ENCODE assay signal across 8 cellular contexts in the genomic region with DNA sequence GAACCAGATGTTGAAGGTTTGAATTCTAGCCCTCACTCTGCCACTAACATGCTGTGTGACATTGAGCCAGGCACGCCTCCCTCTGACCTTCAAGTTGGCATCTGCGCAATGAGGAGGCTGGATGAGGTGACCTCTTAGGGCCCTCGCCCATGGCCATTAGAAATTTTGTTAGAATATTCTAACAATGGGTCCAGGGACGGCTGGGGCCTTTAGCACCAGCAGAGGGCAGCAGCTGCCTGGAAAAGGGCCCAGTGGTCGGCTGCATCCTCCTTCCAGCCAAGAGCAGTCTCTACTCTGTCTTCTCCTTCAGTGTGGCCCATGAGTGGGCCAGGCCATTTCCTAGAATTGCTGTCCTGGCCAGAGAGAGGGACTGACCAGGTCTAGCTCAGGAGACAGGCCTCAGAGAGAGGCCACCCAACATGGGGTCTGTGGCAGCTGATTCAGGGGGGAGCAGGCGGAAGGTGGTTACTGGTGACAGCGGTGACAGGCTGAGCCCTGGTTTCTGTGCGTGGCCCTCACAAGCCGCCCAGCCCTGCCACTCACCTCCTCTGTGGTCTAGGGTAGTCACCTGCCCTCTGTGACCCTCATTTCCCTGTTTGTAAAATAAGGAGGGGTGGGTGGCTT.
DNase-seq lines count a peak whose midpoint lies in the region; ATAC-seq and TF ChIP-seq lines count a peak whose summit lies in the region.

No MANE protein-coding gene starts in this region.

- no peak overlapping the region for H3K27ac ChIP-seq in trophoblast cell (ENCODE audit: low read depth, low read length)

- no CpG with 5 or more reads among the region's 9 CpGs for WGBS in trophoblast cell (ENCODE audit: extremely low coverage, insufficient coverage, insufficient read length)

- no peak overlapping the region for H4K12ac ChIP-seq in trophoblast cell (ENCODE audit: low read depth, low read length)

- H3K9me3 Mint-ChIP-seq in effector memory CD8-positive, alpha-beta T cell: no peaks in the 10 kb centered on the region

- H3K23ac ChIP-seq in trophoblast cell (ENCODE audit: low read length): no peak overlapping the region

- H3K4me2 ChIP-seq in trophoblast cell (ENCODE audit: low read length): no peak overlapping the region

- no peaks in the 10 kb centered on the region for H3K79me2 ChIP-seq in trophoblast cell (ENCODE audit: control insufficient read depth, insufficient read depth, low read length, poor library complexity)

- H2BK5ac ChIP-seq in trophoblast cell (ENCODE audit: low read depth, low read length, poor library complexity): no peak overlapping the region

- H3K36me3 ChIP-seq in trophoblast cell (ENCODE audit: control insufficient read depth in 1 of 2, insufficient read depth in 2 of 2, low read length in 2 of 2): peaks cover 47 to 52% of the 10 kb centered on the region in 2 experiments

- H2BK120ac ChIP-seq in trophoblast cell (ENCODE audit: insufficient read depth, low read length, poor library complexity): no peak overlapping the region

- no peak for ATAC-seq in effector memory CD8-positive, alpha-beta T cell (replicated peaks)
- ATAC-seq in GM21390 (IDR thresholded peaks at IDR 0.05; ENCODE audit: unreplicated experiment): no peak

- no peak overlapping the region for H2BK12ac ChIP-seq in trophoblast cell (ENCODE audit: low read length)

- H2AK5ac ChIP-seq in trophoblast cell (ENCODE audit: low read length): no peak overlapping the region

- DNase-seq in SHP77 (lab: John Stamatoyannopoulos, UW) (peak; percentile 2 to 19), SHP77 treated with DMSO at 0.1 percent for 48 hours (lab: John Stamatoyannopoulos, UW) (no peak), NCI-H1092 treated with DMSO at 0.1 percent for 48 hours (lab: John Stamatoyannopoulos, UW) (peak; percentile 73), fibroblast of pulmonary artery (ENCODE audit: low read depth) (peak; percentile 60), trophoblast cell (peak; percentile 42 to 66)
- peak; percentile 28 to 38 for DNase-seq in activated CD4-positive, alpha-beta T cell treated with anti-CD3 and anti-CD28 coated beads, Interleukin-2, amount 50 U/mL, for 48 hours
- no peak for DNase-seq in effector memory CD8-positive, alpha-beta T cell

- H3K27me3 ChIP-seq in trophoblast cell (ENCODE audit: insufficient read depth, low read length): no peaks in the 10 kb centered on the region

- H3K9me3 ChIP-seq in trophoblast cell (ENCODE audit: insufficient read depth, low read depth, low read length): peaks cover 4% of the 10 kb centered on the region

- H3K36me3 Mint-ChIP-seq in effector memory CD8-positive, alpha-beta T cell (ENCODE audit: insufficient read depth): peaks cover 4% of the 10 kb centered on the region

- no peaks in the 10 kb centered on the region for H3K4me1 Mint-ChIP-seq in effector memory CD8-positive, alpha-beta T cell (ENCODE audit: low read depth in 2 of 2)

- no peak overlapping the region for H3K4me3 Mint-ChIP-seq in effector memory CD8-positive, alpha-beta T cell

- H3K4me3 ChIP-seq in fibroblast of pulmonary artery (replicated peaks; ENCODE audit: low read depth, low read length) (no peak overlapping the region), trophoblast cell (ENCODE audit: low read depth, low read length) (no peak overlapping the region)

- H2AFZ ChIP-seq in trophoblast cell (ENCODE audit: insufficient read depth, low read length, poor library complexity): no peak overlapping the region

- no peak overlapping the region for H3K27ac Mint-ChIP-seq in effector memory CD8-positive, alpha-beta T cell

- no peaks in the 10 kb centered on the region for H3K79me1 ChIP-seq in trophoblast cell (ENCODE audit: low read length)

- no peak overlapping the region for H4K8ac ChIP-seq in trophoblast cell (ENCODE audit: low read depth, low read length)

- H3K27me3 Mint-ChIP-seq in effector memory CD8-positive, alpha-beta T cell: peaks cover 5 to 19% of the 10 kb centered on the region in 2 donors

- no peak overlapping the region for H3K18ac ChIP-seq in trophoblast cell (ENCODE audit: low read length)

- no peak overlapping the region for H3K4ac ChIP-seq in trophoblast cell (ENCODE audit: low read depth, low read length)

- no peak overlapping the region for H4K91ac ChIP-seq in trophoblast cell (ENCODE audit: low read depth, low read length)

- H3K14ac ChIP-seq in trophoblast cell (ENCODE audit: low read length): no peak overlapping the region

- no peak overlapping the region for H3K9ac ChIP-seq in trophoblast cell (ENCODE audit: low read length)

- peak; percentile 81 for TF ChIP-seq CTCF in fibroblast of pulmonary artery (IDR thresholded peaks at IDR 0.05; ENCODE audit: low read length, missing control alignments)

- no peaks in the 10 kb centered on the region for H3K4me1 ChIP-seq in trophoblast cell (ENCODE audit: control insufficient read depth in 1 of 2, insufficient read depth in 2 of 2, low read length in 2 of 2)

Comparison
In these comparisons a context has a peak if more than half of its experiments do, and no peak if none do; other contexts are left out.
1. DNase-seq: peak in SHP77 (2 of 2), NCI-H1092 treated with DMSO at 0.1 percent for 48 hours (single experiment), activated CD4-positive, alpha-beta T cell treated with anti-CD3 and anti-CD28 coated beads, Interleukin-2, amount 50 U/mL, for 48 hours (2 of 2), fibroblast of pulmonary artery (single experiment) and trophoblast cell (2 of 2); none in SHP77 treated with DMSO at 0.1 percent for 48 hours (single experiment) and effector memory CD8-positive, alpha-beta T cell (0 of 3).